Comparison of ENCODE assay signal across 8 cellular contexts in genomic region chr2:38074775-38075435, GRCh38. TPM values are rescaled to one million over a fixed set of nuclear protein-coding genes. Genes with fewer than 3 reads are reported as not detected.
DNase-seq lines count a peak whose midpoint lies in the region; ATAC-seq and TF ChIP-seq lines count a peak whose summit lies in the region.

No MANE protein-coding gene starts in this region.

- no peaks in the 10 kb centered on the region for H3K9me3 ChIP-seq in left lung
- no peaks in the 10 kb centered on the region for H3K9me3 ChIP-seq in thymus (ENCODE audit: control insufficient read depth)

- H3K4me1 Mint-ChIP-seq in activated CD4-positive, alpha-beta T cell treated with anti-CD3 and anti-CD28 coated beads, Interleukin-2, amount 10 ng/mL, durations not matched to agents 7 days and 5 days = peaks cover 38% of the 10 kb centered on the region
- peaks cover 5% of the 10 kb centered on the region for H3K4me1 Mint-ChIP-seq in central memory CD8-positive, alpha-beta T cell

- intact Hi-C loops in left lung (cut with DNase I) (no loop called here), head of caudate nucleus (cut with DNase I) (no loop called here)

- no peak for TF ChIP-seq CTCF in left lung (IDR thresholded peaks at IDR 0.05)

- CTCF ChIA-PET in activated CD4-positive, alpha-beta T cell treated with anti-CD3 and anti-CD28 coated beads, Interleukin-2, amount 10 ng/mL, durations not matched to agents 7 days and 5 days (lab: Charles Lee) = no interaction called here

- peak overlapping the region; percentile 80 for H3K27ac Mint-ChIP-seq in activated CD4-positive, alpha-beta T cell treated with anti-CD3 and anti-CD28 coated beads, Interleukin-2, amount 10 ng/mL, durations not matched to agents 7 days and 5 days
- no peak overlapping the region for H3K27ac Mint-ChIP-seq in central memory CD8-positive, alpha-beta T cell (ENCODE audit: low read depth)

- peaks cover 43% of the 10 kb centered on the region for H3K27me3 Mint-ChIP-seq in activated CD4-positive, alpha-beta T cell treated with anti-CD3 and anti-CD28 coated beads, Interleukin-2, amount 10 ng/mL, durations not matched to agents 7 days and 5 days
- H3K27me3 Mint-ChIP-seq in central memory CD8-positive, alpha-beta T cell = peaks cover 50% of the 10 kb centered on the region

- H3K27ac ChIP-seq in left lung (peak overlapping the region; percentile 93), thymus (ENCODE audit: low read depth) (peak overlapping the region; percentile 71)

- H3K36me3 Mint-ChIP-seq in activated CD4-positive, alpha-beta T cell treated with anti-CD3 and anti-CD28 coated beads, Interleukin-2, amount 10 ng/mL, durations not matched to agents 7 days and 5 days (ENCODE audit: low read depth) = peaks cover 14% of the 10 kb centered on the region
- no peaks in the 10 kb centered on the region for H3K36me3 Mint-ChIP-seq in central memory CD8-positive, alpha-beta T cell (ENCODE audit: insufficient read depth)

- DNase-seq in activated CD4-positive, alpha-beta T cell treated with anti-CD3 and anti-CD28 coated beads, Interleukin-2, amount 10 ng/mL, durations not matched to agents 7 days and 5 days = no peak
- DNase-seq in activated CD4-positive, alpha-beta T cell treated with anti-CD3 and anti-CD28 coated beads, Interleukin-2, amount 50 U/mL, for 4 hours = no peak
- DNase-seq in central memory CD8-positive, alpha-beta T cell (ENCODE audit: low spot score in 2 of 2) = no peak
- DNase-seq in left lung (peak in 1 of 2 donors; percentile 88), NCI-H187 treated with DMSO at 0.1 percent for 48 hours (lab: John Stamatoyannopoulos, UW) (no peak), NCI-H1417 (lab: John Stamatoyannopoulos, UW) (no peak), head of caudate nucleus (no peak)

- WGBS in thymus = 11% methylated on average over 76 of the region's 76 CpGs

- H3K4me3 ChIP-seq in left lung (peak overlapping the region; percentile 52 to 53), thymus (ENCODE audit: low read length) (peak overlapping the region; percentile 41)

- H3K4me1 ChIP-seq in left lung = peaks cover 4 to 76% of the 10 kb centered on the region in 2 donors
- no peaks in the 10 kb centered on the region for H3K4me1 ChIP-seq in thymus (ENCODE audit: control insufficient read depth, insufficient read depth, low read length)

- ATAC-seq in central memory CD8-positive, alpha-beta T cell (replicated peaks; ENCODE audit: extremely low read depth, poor library complexity, severe bottlenecking) = no peak
- ATAC-seq in left lung = peak; percentile 5

- H3K4me3 Mint-ChIP-seq in activated CD4-positive, alpha-beta T cell treated with anti-CD3 and anti-CD28 coated beads, Interleukin-2, amount 10 ng/mL, durations not matched to agents 7 days and 5 days = peak overlapping the region; percentile 80
- H3K4me3 Mint-ChIP-seq in central memory CD8-positive, alpha-beta T cell = peak overlapping the region; percentile 18

- peaks cover 4 to 61% of the 10 kb centered on the region in 2 donors for H3K27me3 ChIP-seq in left lung
- H3K27me3 ChIP-seq in thymus (ENCODE audit: control insufficient read depth, insufficient read depth) = peaks cover 59% of the 10 kb centered on the region

- H3K9me3 Mint-ChIP-seq in activated CD4-positive, alpha-beta T cell treated with anti-CD3 and anti-CD28 coated beads, Interleukin-2, amount 10 ng/mL, durations not matched to agents 7 days and 5 days = no peaks in the 10 kb centered on the region
- no peaks in the 10 kb centered on the region for H3K9me3 Mint-ChIP-seq in central memory CD8-positive, alpha-beta T cell

- POLR2A ChIA-PET in activated CD4-positive, alpha-beta T cell treated with anti-CD3 and anti-CD28 coated beads, Interleukin-2, amount 10 ng/mL, durations not matched to agents 7 days and 5 days (lab: Charles Lee) = no interaction called here

- peaks cover 0 to 21% of the 10 kb centered on the region in 2 donors for H3K36me3 ChIP-seq in left lung
- H3K36me3 ChIP-seq in thymus (ENCODE audit: control insufficient read depth, insufficient read depth) = no peaks in the 10 kb centered on the region

RNA-seq across cellular contexts. Expression of gene CYP1B1, which starts 1.0 kb away (rescaled TPM):
- total RNA-seq in activated CD4-positive, alpha-beta T cell treated with anti-CD3 and anti-CD28 coated beads, Interleukin-2, amount 10 ng/mL, durations not matched to agents 7 days and 5 days = 10 to 100 TPM; 13.8 to 15.4 TPM
- total RNA-seq in left lung = 100 to 1,000 TPM in 1 of 2 donors, 10 to 100 TPM in 1; 30.3 to 155 TPM
- 40.8 TPM for polyA plus RNA-seq in thymus
